11 cellular contexts compared by ENCODE assay signal in genomic region chr1:153357076-153357852, GRCh38. TPM values are rescaled to one million over a fixed set of nuclear protein-coding genes. Genes with fewer than 3 reads are reported as not detected.
DNase-seq lines count a peak whose midpoint lies in the region; ATAC-seq and TF ChIP-seq lines count a peak whose summit lies in the region.
"Had no signal": no experiment of that assay in that cellular context is flagged by ENCODE, and none has a peak within 500 bp of the region (broad histone marks: within the 10 kb centered on the region; RNA-seq: fewer than 3 reads in every experiment).

No MANE protein-coding gene starts in this region.

- peak; percentile 55 for DNase-seq in activated naive CD4-positive, alpha-beta T cell treated with anti-CD3 and anti-CD28 coated beads for 36 hours
- no peak for DNase-seq in activated naive CD4-positive, alpha-beta T cell treated with anti-CD3 and anti-CD28 coated beads, Interleukin-2, amount 50 U/mL, for 16 hours
- peak; percentile 84 for DNase-seq in colonic mucosa
- DNase-seq in lower lobe of right lung = peak; percentile 94
- peak; percentile 86 for DNase-seq in ureter (ENCODE audit: low spot score)
- DNase-seq in stimulated activated CD4-positive, alpha-beta T cell treated with anti-CD3 and anti-CD28 coated beads, Interleukin-12 subunit alpha, Interleukin-12 subunit beta, amount 100 ng/mL, for 4 hours = no peak
- DNase-seq in hepatic stellate cell (ENCODE audit: low spot score) = no peak
- no peak for DNase-seq in NCI-H2196 treated with DMSO at 0.1 percent for 48 hours (lab: John Stamatoyannopoulos, UW; ENCODE audit: unreplicated experiment)
- DNase-seq: Karpas-422; stimulated activated CD8-positive, alpha-beta memory T cell treated with anti-CD3 and anti-CD28 coated beads, Interleukin-4, amount 100 ng/mL, for 48 hours had no signal

- no peak overlapping the region for H3K9ac ChIP-seq in colonic mucosa (ENCODE audit: low read depth in 2 of 2, low read length in 2 of 2)

- H3K4me3 ChIP-seq in colonic mucosa (no peak overlapping the region), lower lobe of right lung (peak overlapping the region; percentile 44)

- CTCF ChIA-PET in activated naive CD4-positive, alpha-beta T cell treated with anti-CD3 and anti-CD28 coated beads for 36 hours (lab: Charles Lee) = interaction anchor here (0.6 to 2.4 kb wide), 4 partner anchors 30 to 138 kb away, joined by 3 to 35 read pairs (median 4); no protein-coding TSS in a partner anchor

- H3K9me3 ChIP-seq in colonic mucosa (no peaks in the 10 kb centered on the region), lower lobe of right lung (no peaks in the 10 kb centered on the region)

- H3K27me3 ChIP-seq in colonic mucosa (no peaks in the 10 kb centered on the region), lower lobe of right lung (ENCODE audit: low read depth) (no peaks in the 10 kb centered on the region)

- peaks cover 5% of the 10 kb centered on the region for H3K4me1 ChIP-seq in colonic mucosa
- H3K4me1 ChIP-seq in lower lobe of right lung = peaks cover 12% of the 10 kb centered on the region

- H3K9me3 Mint-ChIP-seq in activated naive CD4-positive, alpha-beta T cell treated with anti-CD3 and anti-CD28 coated beads for 36 hours = no peaks in the 10 kb centered on the region

- no peaks in the 10 kb centered on the region for H3K36me3 Mint-ChIP-seq in activated naive CD4-positive, alpha-beta T cell treated with anti-CD3 and anti-CD28 coated beads for 36 hours (ENCODE audit: low read depth)

- H3K36me3 ChIP-seq in colonic mucosa (no peaks in the 10 kb centered on the region), lower lobe of right lung (no peaks in the 10 kb centered on the region)

- peak overlapping the region; percentile 3 for H3K27ac ChIP-seq in colonic mucosa
- H3K27ac ChIP-seq in lower lobe of right lung = peak overlapping the region; percentile 80

- intact Hi-C loops in activated naive CD4-positive, alpha-beta T cell treated with anti-CD3 and anti-CD28 coated beads for 36 hours (cut with micrococcal nuclease) = loop anchor here (10.0 kb wide), 1 partner anchor 418 kb away; the partner anchor contains the start of gene SLC27A3
- intact Hi-C loops in colonic mucosa (cut with DNase I) (loop anchor here (10.0 kb wide), 2 partner anchors 48 to 208 kb away; partner anchors contain the start of gene S100A2), lower lobe of right lung (cut with DNase I) (no loop called here)

- TF ChIP-seq CTCF in colonic mucosa (IDR thresholded peaks at IDR 0.05) (no peak), lower lobe of right lung (IDR thresholded peaks at IDR 0.05) (no peak)

- H3K4me3 Mint-ChIP-seq in activated naive CD4-positive, alpha-beta T cell treated with anti-CD3 and anti-CD28 coated beads for 36 hours = no peak overlapping the region

- H3K27me3 Mint-ChIP-seq in activated naive CD4-positive, alpha-beta T cell treated with anti-CD3 and anti-CD28 coated beads for 36 hours (ENCODE audit: low read depth) = no peaks in the 10 kb centered on the region

- peak; percentile 92 for ATAC-seq in lower lobe of right lung
- ATAC-seq: activated CD4-positive, CD25-positive, alpha-beta regulatory T cell treated with anti-CD3 and anti-CD28 coated beads, Interleukin-2, amount 50 U/mL, for 24 hours had no signal

- H3K27ac Mint-ChIP-seq in activated naive CD4-positive, alpha-beta T cell treated with anti-CD3 and anti-CD28 coated beads for 36 hours = peak overlapping the region; percentile 0

- peaks cover 18% of the 10 kb centered on the region for H3K4me1 Mint-ChIP-seq in activated naive CD4-positive, alpha-beta T cell treated with anti-CD3 and anti-CD28 coated beads for 36 hours (ENCODE audit: low read depth)

RNA-seq across cellular contexts. Expression of gene S100A9, which starts 0.4 kb away (rescaled TPM):
- 1 to 10 TPM; 1.7 to 2.6 TPM for total RNA-seq in activated naive CD4-positive, alpha-beta T cell treated with anti-CD3 and anti-CD28 coated beads for 36 hours
- total RNA-seq in colonic mucosa (10 to 100 TPM; 16.3 to 34.9 TPM), lower lobe of right lung (911 TPM), ureter (151 TPM)

RNA-seq across cellular contexts. Expression of gene PGLYRP4, which starts 8.6 kb away (rescaled TPM):
- total RNA-seq in activated naive CD4-positive, alpha-beta T cell treated with anti-CD3 and anti-CD28 coated beads for 36 hours = not detected
- total RNA-seq in colonic mucosa = not detected
- 0.30 TPM for total RNA-seq in lower lobe of right lung
- total RNA-seq in ureter = 0.60 TPM

RNA-seq across cellular contexts. Expression of gene S100A12, which starts 18.2 kb away (rescaled TPM):
- not detected for total RNA-seq in activated naive CD4-positive, alpha-beta T cell treated with anti-CD3 and anti-CD28 coated beads for 36 hours
- total RNA-seq in colonic mucosa (not detected), lower lobe of right lung (54.9 TPM), ureter (not detected)

RNA-seq across cellular contexts. Expression of gene S100A8, which starts 33.6 kb away (rescaled TPM):
- total RNA-seq in activated naive CD4-positive, alpha-beta T cell treated with anti-CD3 and anti-CD28 coated beads for 36 hours = not detected
- 1 to 10 TPM in 1 of 2 donors, under 1 TPM in 1; 0.79 to 6.9 TPM for total RNA-seq in colonic mucosa
- total RNA-seq in lower lobe of right lung = 622 TPM
- 31.6 TPM for total RNA-seq in ureter

RNA-seq across cellular contexts. Expression of gene PGLYRP3, which starts 44.5 kb away (rescaled TPM):
- not detected for total RNA-seq in activated naive CD4-positive, alpha-beta T cell treated with anti-CD3 and anti-CD28 coated beads for 36 hours
- total RNA-seq in colonic mucosa (not detected), lower lobe of right lung (not detected), ureter (not detected)

Comparison
In these comparisons a context has a peak if more than half of its experiments do, and no peak if none do; other contexts are left out.
1. DNase-seq: peak in activated naive CD4-positive, alpha-beta T cell treated with anti-CD3 and anti-CD28 coated beads for 36 hours (single experiment), colonic mucosa (single experiment), lower lobe of right lung (single experiment) and ureter (single experiment); none in activated naive CD4-positive, alpha-beta T cell treated with anti-CD3 and anti-CD28 coated beads, Interleukin-2, amount 50 U/mL, for 16 hours (single experiment), stimulated activated CD4-positive, alpha-beta T cell treated with anti-CD3 and anti-CD28 coated beads, Interleukin-12 subunit alpha, Interleukin-12 subunit beta, amount 100 ng/mL, for 4 hours (single experiment), hepatic stellate cell (single experiment) and NCI-H2196 treated with DMSO at 0.1 percent for 48 hours (single experiment).
2. RNA of gene S100A9, which starts 0.4 kb away (total RNA-seq): 911 TPM in lower lobe of right lung (single experiment), 151 TPM in ureter (single experiment) and 16.3 to 34.9 TPM in colonic mucosa; 1.7 to 2.6 TPM in activated naive CD4-positive, alpha-beta T cell treated with anti-CD3 and anti-CD28 coated beads for 36 hours; every median in the first group is over 4 times any median in the second.
3. RNA of gene S100A12, which starts 18.2 kb away (total RNA-seq): 54.9 TPM in lower lobe of right lung (single experiment); not detected in ureter (single experiment), not detected in colonic mucosa and not detected in activated naive CD4-positive, alpha-beta T cell treated with anti-CD3 and anti-CD28 coated beads for 36 hours; every median in the first group is over 10 times any median in the second.